ENCODE assay signal across 8 cellular contexts in genomic region chr5:124747770-124748686, GRCh38. TPM values are rescaled to one million over a fixed set of nuclear protein-coding genes. Genes with fewer than 3 reads are reported as not detected.
DNase-seq lines count a peak whose midpoint lies in the region; ATAC-seq, FAIRE-seq and TF ChIP-seq lines count a peak whose summit lies in the region.

No MANE protein-coding gene starts in this region.

- DNase-seq in ACHN = peak; percentile 42
- DNase-seq in RCC 7860 (ENCODE audit: low spot score) = peak; percentile 47
- DNase-seq in natural killer cell = no peak
- no peak for DNase-seq in endothelial cell (ENCODE audit: low spot score)
- no peak for DNase-seq in effector CD4-positive, alpha-beta T cell

- ATAC-seq in GM18873 (IDR thresholded peaks at IDR 0.05; ENCODE audit: low FRiP score, unreplicated experiment) (peak; percentile 36), HG03135 (IDR thresholded peaks at IDR 0.05; ENCODE audit: unreplicated experiment) (peak; percentile 48), esophagus mucosa (peak; percentile 31), natural killer cell (peak; percentile 44 to 65 (median 52))

- H3K27ac Mint-ChIP-seq in natural killer cell = peak overlapping the region in 1 of 2 donors; percentile 66
- H3K27ac Mint-ChIP-seq in endothelial cell (ENCODE audit: unreplicated experiment) = no peak overlapping the region

- in situ Hi-C loops in ACHN (cut with HindIII; ENCODE audit: low pct_ligation_motif_present, low pct_unique_long_range_greater_than_20kb, low sequenced_read_pairs) = no loop called here

- FAIRE-seq in RCC 7860 (lab: Jason Lieb, UNC) = no peak

- H3K36me3 Mint-ChIP-seq in natural killer cell (peaks cover 6% of the 10 kb centered on the region), endothelial cell (ENCODE audit: low read depth, unreplicated experiment) (no peaks in the 10 kb centered on the region)

- H3K4me1 Mint-ChIP-seq in natural killer cell (peaks cover 36 to 38% of the 10 kb centered on the region in 2 donors), endothelial cell (ENCODE audit: unreplicated experiment) (peaks cover 29% of the 10 kb centered on the region)

- H3K27me3 Mint-ChIP-seq in natural killer cell (ENCODE audit: low read depth in 2 of 2) (peaks cover 18 to 47% of the 10 kb centered on the region in 2 donors), endothelial cell (ENCODE audit: unreplicated experiment) (peaks cover 18% of the 10 kb centered on the region)

- no peak for TF ChIP-seq CTCF in natural killer cell (IDR thresholded peaks at IDR 0.05)
- no peak for TF ChIP-seq CTCF in endothelial cell (IDR thresholded peaks at IDR 0.05; ENCODE audit: unreplicated experiment)

- H3K9me3 Mint-ChIP-seq in natural killer cell = peaks cover 0 to 2% of the 10 kb centered on the region in 2 donors
- H3K9me3 Mint-ChIP-seq in endothelial cell (ENCODE audit: unreplicated experiment) = no peaks in the 10 kb centered on the region

- H3K4me3 Mint-ChIP-seq in natural killer cell (peak overlapping the region; percentile 75), endothelial cell (ENCODE audit: unreplicated experiment) (no peak overlapping the region)

- intact Hi-C loops in natural killer cell (cut with micrococcal nuclease) = loop anchor here (5.0 kb wide), 1 partner anchor 96 kb away; no protein-coding TSS in a partner anchor

RNA-seq across cellular contexts. Expression of gene ZNF608, which starts 1.6 kb away (rescaled TPM):
- total RNA-seq in esophagus mucosa (6.7 TPM), natural killer cell (1 to 10 TPM in 1 of 3 donors, under 1 TPM in 1, not detected in 1; 0.39 to 6.6 TPM), endothelial cell (ENCODE audit: unreplicated experiment) (88.0 TPM)

Comparison
In these comparisons a context has a peak if more than half of its experiments do, and no peak if none do; other contexts are left out.
1. DNase-seq: peak in ACHN (single experiment) and RCC 7860 (single experiment); none in natural killer cell (single experiment), endothelial cell (single experiment) and effector CD4-positive, alpha-beta T cell (single experiment).
2. RNA of gene ZNF608, which starts 1.6 kb away (total RNA-seq): 88.0 TPM in endothelial cell (single experiment); 6.7 TPM in esophagus mucosa (single experiment) and 0.39 to 6.6 TPM in natural killer cell; every median in the first group is over 10 times any median in the second.
3. Peak in every context shown above with its lines, with median percentiles within 50 percentile points of each other: ATAC-seq.